Comparison of ENCODE assay signal across 10 cellular contexts in genomic region chr18:24396082-24396623, GRCh38. TPM values are rescaled to one million over a fixed set of nuclear protein-coding genes. Genes with fewer than 3 reads are reported as not detected.
DNase-seq lines count a peak whose midpoint lies in the region; ATAC-seq and TF ChIP-seq lines count a peak whose summit lies in the region.
"Had no signal": no experiment of that assay in that cellular context is flagged by ENCODE, and none has a peak within 500 bp of the region (broad histone marks: within the 10 kb centered on the region; RNA-seq: fewer than 3 reads in every experiment).

No MANE protein-coding gene starts in this region.

- no peak for TF ChIP-seq POLR2A in breast epithelium (IDR thresholded peaks at IDR 0.05)

- peak overlapping the region in 1 of 3 donors; percentile 84 for H3K4me3 ChIP-seq in breast epithelium
- peak overlapping the region; percentile 99 for H3K4me3 ChIP-seq in SK-N-MC

- intact Hi-C loops in MCF 10A (cut with micrococcal nuclease) (loop anchor here (5.0 kb wide), 1 partner anchor 956 kb away; the partner anchor contains the start of gene ZNF521), breast epithelium (cut with DNase I; ENCODE audit: low total_unique reads) (no loop called here)

- peak overlapping the region; percentile 77 for H3K4me3 Mint-ChIP-seq in MCF 10A (ENCODE audit: unreplicated experiment)

- H3K27ac Mint-ChIP-seq in MCF 10A (ENCODE audit: low read depth, unreplicated experiment): no peak overlapping the region

- no TSS peak for BruUV-seq in MCF 10A (replicated peaks; lab: Mats Ljungman, UMichigan)

- H3K9me3 Mint-ChIP-seq in MCF 10A (ENCODE audit: unreplicated experiment): no peaks in the 10 kb centered on the region

- no peaks in the 10 kb centered on the region for H3K36me3 Mint-ChIP-seq in MCF 10A (ENCODE audit: insufficient read depth, unreplicated experiment)

- H3K27ac ChIP-seq in breast epithelium: no peak overlapping the region
- no peak overlapping the region; the same call in 1 of the 2 replicates for H3K27ac ChIP-seq in SK-N-MC

- H3K36me3 ChIP-seq in breast epithelium: no peaks in the 10 kb centered on the region
- no peaks in the 10 kb centered on the region for H3K36me3 ChIP-seq in SK-N-MC (ENCODE audit: insufficient read depth, low read length)

- H3K4me1 ChIP-seq in breast epithelium: no peaks in the 10 kb centered on the region

- H3K9ac ChIP-seq in SK-N-MC (ENCODE audit: insufficient read length): peak overlapping the region; percentile 93

- CTCF ChIA-PET in MCF 10A (lab: Yijun Ruan, JAX): interaction anchor here (0.9 to 3.3 kb wide), 2 partner anchors 16 to 36 kb away, joined by 5 to 20 read pairs; no protein-coding TSS in a partner anchor

- no peak for ATAC-seq in GM19328 (IDR thresholded peaks at IDR 0.05; ENCODE audit: unreplicated experiment)
- ATAC-seq: right cardiac atrium had no signal

- H3K27me3 ChIP-seq in breast epithelium: no peaks in the 10 kb centered on the region

- TF ChIP-seq CTCF in MCF 10A (IDR thresholded peaks at IDR 0.05; ENCODE audit: unreplicated experiment): no peak
- TF ChIP-seq CTCF in breast epithelium (IDR thresholded peaks at IDR 0.05): no peak

- peaks cover 8% of the 10 kb centered on the region for H3K4me1 Mint-ChIP-seq in MCF 10A (ENCODE audit: insufficient read depth, unreplicated experiment)

- POLR2A ChIA-PET in MCF 10A (lab: Yijun Ruan, JAX): interaction anchor here (0.7 to 3.9 kb wide), 6 partner anchors 9 to 134 kb away, joined by 3 to 103 read pairs (median 4); partner anchors contain the start of gene IMPACT

- DNase-seq in MCF 10A (ENCODE audit: unreplicated experiment) (peak; percentile 21), breast epithelium (ENCODE audit: low spot score in 2 of 2) (no peak), SK-N-MC (ENCODE audit: low read depth, low spot score) (no peak), globus pallidus (ENCODE audit: low spot score) (peak; percentile 2), C1 segment of cervical spinal cord (lab: John Stamatoyannopoulos, UW) (no peak), nucleus accumbens (lab: John Stamatoyannopoulos, UW) (no peak)
- DNase-seq in stimulated activated CD4-positive, alpha-beta T cell treated with anti-CD3 and anti-CD28 coated beads, Interleukin-2, amount 100 ng/mL, for 48 hours: no peak
- DNase-seq: activated CD4-positive, CD25-positive, alpha-beta regulatory T cell treated with anti-CD3 and anti-CD28 coated beads, Interleukin-2, amount 50 U/mL, for 72 hours; right cardiac atrium had no signal

- H3K27me3 Mint-ChIP-seq in MCF 10A (ENCODE audit: insufficient read depth, unreplicated experiment): no peaks in the 10 kb centered on the region

- no peaks in the 10 kb centered on the region for H3K9me3 ChIP-seq in breast epithelium
- H3K9me3 ChIP-seq in SK-N-MC (ENCODE audit: low read depth, low read length): no peaks in the 10 kb centered on the region

RNA-seq across cellular contexts. Expression of gene OSBPL1A, which starts 1.5 kb away (rescaled TPM):
- total RNA-seq in MCF 10A (2022) (14.8 and 21.5 TPM in 2 replicates), breast epithelium (10 to 100 TPM; 61.1 to 84.3 (median 77.0) TPM)

RNA-seq across cellular contexts. Expression of gene IMPACT, which starts 30.3 kb away (rescaled TPM):
- 88.3 and 97.2 TPM in 2 replicates for total RNA-seq in MCF 10A (2022)
- total RNA-seq in breast epithelium: 10 to 100 TPM; 29.0 to 33.7 (median 30.2) TPM

Comparison
In these comparisons a context has a peak if more than half of its experiments do, and no peak if none do; other contexts are left out.
1. DNase-seq: peak in MCF 10A (single experiment) and globus pallidus (single experiment); none in breast epithelium (0 of 2), SK-N-MC (single experiment), C1 segment of cervical spinal cord (0 of 14), nucleus accumbens (0 of 56) and stimulated activated CD4-positive, alpha-beta T cell treated with anti-CD3 and anti-CD28 coated beads, Interleukin-2, amount 100 ng/mL, for 48 hours (0 of 2).